Comparison of ENCODE assay signal across 9 cellular contexts in genomic region chr2:170711774-170712652, GRCh38. TPM values are rescaled to one million over a fixed set of nuclear protein-coding genes. Genes with fewer than 3 reads are reported as not detected.
DNase-seq lines count a peak whose midpoint lies in the region; ATAC-seq and TF ChIP-seq lines count a peak whose summit lies in the region.
"Had no signal": no experiment of that assay in that cellular context is flagged by ENCODE, and none has a peak within 500 bp of the region (broad histone marks: within the 10 kb centered on the region; RNA-seq: fewer than 3 reads in every experiment).

No MANE protein-coding gene starts in this region.

- H3K23me2 ChIP-seq in H9 (ENCODE audit: insufficient read length, low read depth, low read length, poor library complexity, severe bottlenecking) = peaks cover 10% of the 10 kb centered on the region

- H3K27me3 Mint-ChIP-seq in CD8-positive, alpha-beta T cell (ENCODE audit: low read depth) = peaks cover 54% of the 10 kb centered on the region
- H3K27me3 Mint-ChIP-seq in H9 (ENCODE audit: low read depth) = peaks cover 98% of the 10 kb centered on the region

- H3K36me3 ChIP-seq in CD8-positive, alpha-beta T cell (ENCODE audit: insufficient read depth, low read length) = no peaks in the 10 kb centered on the region
- H3K36me3 ChIP-seq in A673 (ENCODE audit: insufficient read depth, low read length, poor library complexity, severe bottlenecking) = no peaks in the 10 kb centered on the region

- no peak overlapping the region for H3K56ac ChIP-seq in H9 (ENCODE audit: insufficient read length, low read depth, low read length)

- no peak overlapping the region for H3T11ph ChIP-seq in H9 (ENCODE audit: low read length)

- no peak overlapping the region for H3K27ac ChIP-seq in CD8-positive, alpha-beta T cell (ENCODE audit: low read depth, low read length)
- no peak overlapping the region for H3K27ac ChIP-seq in H9 (ENCODE audit: insufficient read length, low read depth, low read length)
- H3K27ac ChIP-seq in A673 (ENCODE audit: low read depth, low read length, poor library complexity, severe bottlenecking) = no peak overlapping the region

- H3K36me3 Mint-ChIP-seq in CD8-positive, alpha-beta T cell = no peaks in the 10 kb centered on the region
- peaks cover 0 to 4% (median 0%) of the 10 kb centered on the region in 3 experiments; a peak in 2 of 7 replicates for H3K36me3 Mint-ChIP-seq in H9 (ENCODE audit: insufficient read depth in 1 of 3, low read depth in 3 of 3)

- no peak overlapping the region for H3K4me3 ChIP-seq in CD8-positive, alpha-beta T cell (ENCODE audit: low read depth, low read length)
- no peak overlapping the region for H3K4me3 ChIP-seq in A673 (ENCODE audit: low read depth, low read length, poor library complexity, severe bottlenecking)

- peak in 1 of 7 experiments; percentile 8 for DNase-seq in CD8-positive, alpha-beta T cell
- DNase-seq in H9 (peak; percentile 86), iPS-NIHi7 (ENCODE audit: extremely low spot score) (peak; percentile 74), H4 (ENCODE audit: low spot score) (no peak), A673 (ENCODE audit: low spot score) (no peak), amniotic stem cell (lab: John Stamatoyannopoulos, UW) (no peak)
- peak; percentile 11 to 19 for DNase-seq in activated CD4-positive, alpha-beta T cell treated with anti-CD3 and anti-CD28 coated beads, Interleukin-2, amount 50 U/mL, for 48 hours
- DNase-seq: NCI-H187 had no signal

- H3K18ac ChIP-seq in H9 (ENCODE audit: insufficient read length, low read depth, low read length) = no peak overlapping the region

- H3K23ac ChIP-seq in H9 (ENCODE audit: insufficient read length, low read depth, low read length) = no peak overlapping the region

- H3K9me3 Mint-ChIP-seq in CD8-positive, alpha-beta T cell = no peaks in the 10 kb centered on the region
- peaks cover 2 to 12% of the 10 kb centered on the region in 2 experiments; a peak in 4 of 5 replicates for H3K9me3 Mint-ChIP-seq in H9

- peak overlapping the region; percentile 58 for H3K4me2 ChIP-seq in H9 (ENCODE audit: insufficient read depth, insufficient read length, low read length)

- no TSS peak for BruUV-seq in A673 (replicated peaks; lab: Mats Ljungman, UMichigan)

- H4K20me1 ChIP-seq in H9 (ENCODE audit: control insufficient read depth, insufficient read depth, insufficient read length) = no peaks in the 10 kb centered on the region

- no peak overlapping the region for H2BK5ac ChIP-seq in H9 (ENCODE audit: insufficient read length, low read length)

- H3K4ac ChIP-seq in H9 (ENCODE audit: low read depth, low read length) = no peak overlapping the region

- no peaks in the 10 kb centered on the region for H3K9me3 ChIP-seq in CD8-positive, alpha-beta T cell (ENCODE audit: low read length)
- H3K9me3 ChIP-seq in H9 (ENCODE audit: control insufficient read depth, low read depth, low read length) = no peaks in the 10 kb centered on the region
- no peaks in the 10 kb centered on the region for H3K9me3 ChIP-seq in A673 (ENCODE audit: low read depth, low read length, poor library complexity, severe bottlenecking)

- TF ChIP-seq CTCF in CD8-positive, alpha-beta T cell (IDR thresholded peaks at IDR 0.05) = no peak
- TF ChIP-seq CTCF in H9 (conservative IDR thresholded peaks at IDR 0.05) (no peak), A673 (conservative IDR thresholded peaks at IDR 0.05; ENCODE audit: low read depth, low read length) (no peak)

- no peak overlapping the region for H2BK120ac ChIP-seq in H9 (ENCODE audit: low read depth, low read length, poor library complexity, severe bottlenecking)

- POLR2A ChIA-PET in CD8-positive, alpha-beta T cell (lab: Charles Lee) = no interaction called here
- POLR2A ChIA-PET in A673 (lab: Charles Lee; ENCODE audit: low non-redundant PET) = interaction anchor here (0.7 kb wide), 1 partner anchor 124 kb away, joined by 3 read pairs; no protein-coding TSS in a partner anchor

- H4K91ac ChIP-seq in H9 (ENCODE audit: insufficient read length, low read depth, low read length) = no peak overlapping the region

- peaks cover 38% of the 10 kb centered on the region for H3K4me1 Mint-ChIP-seq in CD8-positive, alpha-beta T cell (ENCODE audit: low read depth)
- peaks cover 46 to 47% of the 10 kb centered on the region in 2 experiments for H3K4me1 Mint-ChIP-seq in H9

- H3K9ac ChIP-seq in H9 (ENCODE audit: extremely low read depth, insufficient read length, low read length) = no peak overlapping the region

- no peak overlapping the region for H2BK15ac ChIP-seq in H9 (ENCODE audit: low read depth, low read length)

- H4K5ac ChIP-seq in H9 (ENCODE audit: insufficient read length, low read depth, low read length) = no peak overlapping the region

- peaks cover 33% of the 10 kb centered on the region for H3K27me3 ChIP-seq in CD8-positive, alpha-beta T cell (ENCODE audit: insufficient read depth, low read length)
- H3K27me3 ChIP-seq in H9 (ENCODE audit: insufficient read depth, low read length) (peaks cover 59% of the 10 kb centered on the region), A673 (replicated peaks; ENCODE audit: insufficient read depth, low read depth, low read length, poor library complexity) (peaks cover 94% of the 10 kb centered on the region)

- no peak overlapping the region for H4K8ac ChIP-seq in H9 (replicated peaks; ENCODE audit: insufficient read length, low read depth, low read length)

- H3K4me3 Mint-ChIP-seq in CD8-positive, alpha-beta T cell = peak overlapping the region; percentile 67
- H3K4me3 Mint-ChIP-seq in H9 = peak overlapping the region; percentile 46 to 75

- WGBS in H9 (ENCODE audit: extremely low coverage, insufficient read length, low lambda C conversion rate) = no CpG with 5 or more reads among the region's 51 CpGs

- intact Hi-C loops in CD8-positive, alpha-beta T cell (cut with DNase I, micrococcal nuclease) = loop anchor here (5.0 to 10.0 kb wide), 4 partner anchors 60 to 207 kb away; partner anchors contain the start of gene GAD1 (in 2 of the 2)
- intact Hi-C loops in A673 (cut with micrococcal nuclease; ENCODE audit: unreplicated experiment) = loop anchor here (10.0 kb wide), 2 partner anchors 207 to 307 kb away; no protein-coding TSS in a partner anchor

- H2BK20ac ChIP-seq in H9 (ENCODE audit: low read depth, low read length, poor library complexity, severe bottlenecking) = no peak overlapping the region

- no peak overlapping the region for H2AFZ ChIP-seq in H9 (ENCODE audit: low read length)

- CTCF ChIA-PET in CD8-positive, alpha-beta T cell (lab: Charles Lee) = interaction anchor here (1.0 kb wide), 1 partner anchor 9 kb away, joined by 3 read pairs; no protein-coding TSS in a partner anchor
- CTCF ChIA-PET in A673 (lab: Charles Lee) = no interaction called here

- no peaks in the 10 kb centered on the region for H3K79me1 ChIP-seq in H9 (ENCODE audit: insufficient read depth, low read depth, low read length, poor library complexity, severe bottlenecking)

- no peak for ATAC-seq in CD8-positive, alpha-beta T cell
- no peak for ATAC-seq in GM18520 (IDR thresholded peaks at IDR 0.05; ENCODE audit: unreplicated experiment)

- H3K4me1 ChIP-seq in CD8-positive, alpha-beta T cell (ENCODE audit: insufficient read depth, low read length) = peaks cover 41% of the 10 kb centered on the region
- no peaks in the 10 kb centered on the region; the same call in 1 of the 2 replicates for H3K4me1 ChIP-seq in H9 (ENCODE audit: insufficient read depth, low read length)
- H3K4me1 ChIP-seq in A673 (ENCODE audit: insufficient read depth, low read length, poor library complexity, severe bottlenecking) = peaks cover 26% of the 10 kb centered on the region

- H3K14ac ChIP-seq in H9 (ENCODE audit: insufficient read depth, low read length) = no peak overlapping the region

- no peak overlapping the region for H2AK5ac ChIP-seq in H9 (ENCODE audit: insufficient read length, low read length)

- H3K27ac Mint-ChIP-seq in CD8-positive, alpha-beta T cell = no peak overlapping the region
- H3K27ac Mint-ChIP-seq in H9 = no peak overlapping the region

- no peaks in the 10 kb centered on the region for H3K79me2 ChIP-seq in H9 (ENCODE audit: insufficient read depth, low read length)

- H2BK12ac ChIP-seq in H9 (ENCODE audit: insufficient read length, low read depth, low read length) = no peak overlapping the region

RNA-seq across cellular contexts. Expression of gene SP5, which starts 3.1 kb away (rescaled TPM):
- total RNA-seq in CD8-positive, alpha-beta T cell = not detected
- total RNA-seq in H9 (2021) = 1.7 and 2.2 TPM in 2 replicates
- total RNA-seq in H4 (2014; rRNA removed; shearing (Covaris generic)) = not detected in 2 replicates
- not detected in 2 replicates for total RNA-seq in A673 (2021)

RNA-seq across cellular contexts. Expression of gene ERICH2, which starts 58.2 kb away (rescaled TPM):
- not detected for total RNA-seq in CD8-positive, alpha-beta T cell
- total RNA-seq in H9 (2021) (0.66 and 1.2 TPM in 2 replicates), A673 (2021) (not detected in 2 replicates)
- total RNA-seq in H4 (2014; rRNA removed; shearing (Covaris generic)) = 0.68 and 1.1 TPM in 2 replicates

Comparison
In these comparisons a context has a peak if more than half of its experiments do, and no peak if none do; other contexts are left out.
1. DNase-seq: peak in H9 (single experiment), activated CD4-positive, alpha-beta T cell treated with anti-CD3 and anti-CD28 coated beads, Interleukin-2, amount 50 U/mL, for 48 hours (2 of 2) and iPS-NIHi7 (single experiment); none in H4 (single experiment), A673 (single experiment) and amniotic stem cell (single experiment).